In the genomic region with DNA sequence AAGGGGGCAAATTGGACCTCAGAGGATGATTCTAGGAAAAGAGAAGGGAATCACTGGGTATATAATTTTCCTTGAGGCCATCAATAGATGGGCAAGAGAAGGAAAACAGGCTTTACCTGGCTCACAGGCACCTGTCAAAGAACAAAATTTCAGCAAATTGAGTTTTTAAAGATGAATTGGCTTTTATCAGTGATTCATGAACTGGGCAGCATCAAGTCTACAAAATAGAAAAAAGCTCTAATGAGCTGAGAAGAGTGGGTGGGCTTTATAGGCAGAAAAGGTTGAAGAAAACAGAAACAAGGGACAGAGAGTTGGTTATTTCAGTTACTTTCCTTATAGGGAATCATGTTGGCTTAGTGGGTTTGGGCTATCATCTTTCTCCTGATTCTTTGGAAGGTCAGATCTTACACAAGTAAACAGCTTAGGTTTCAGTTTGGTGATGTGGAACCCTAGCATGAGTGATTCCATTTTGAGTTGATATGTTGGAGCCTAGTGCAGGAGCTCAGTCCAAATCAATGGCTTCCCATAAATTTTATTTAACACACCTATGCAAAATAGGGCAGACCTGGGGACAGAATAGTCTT, we compare ENCODE assay signal across 23 cellular contexts.
"Had no signal": no experiment of that assay in that cellular context is flagged by ENCODE, and none has a peak within 500 bp of the region (broad histone marks: within the 10 kb centered on the region; RNA-seq: fewer than 3 reads in every experiment).

No MANE protein-coding gene starts in this region.

- H3K4me3 Mint-ChIP-seq: activated B cell treated with CpG ODN at 0.5 μM for 24 hours; activated CD4-positive, alpha-beta T cell treated with anti-CD3 and anti-CD28 coated beads, Interleukin-2, amount 10 ng/mL, durations not matched to agents 24 days and 14 days; activated CD8-positive, alpha-beta memory T cell treated with anti-CD3 and anti-CD28 coated beads, Interleukin-2, amount 10 ng/mL, durations not matched to agents 7 days and 5 days; activated naive CD4-positive, alpha-beta T cell treated with anti-CD3 and anti-CD28 coated beads, Interleukin-2, amount 50 U/mL, for 24 hours; activated T-cell treated with anti-CD3 and anti-CD28 coated beads, Interleukin-2, amount 50 U/mL, for 24 hours; activated T-helper 1 cell treated with anti-CD3 and anti-CD28 coated beads, Interleukin-12 subunit alpha, Interleukin-12 subunit beta, Interleukin-2, Interleukin-4 antibody, amounts not matched to agents 30 ng/mL and 10 ng/mL and 1 ng/mL, durations not matched to agents 14 hours and 24 hours and 36 hours; brain; central memory CD8-positive, alpha-beta T cell; T-helper 17 cell had no signal

- H3K9me3 ChIP-seq: ascending aorta had no signal

- H3K27me3 Mint-ChIP-seq: activated B cell treated with CpG ODN at 0.5 μM for 24 hours; activated CD4-positive, alpha-beta T cell treated with anti-CD3 and anti-CD28 coated beads, Interleukin-2, amount 10 ng/mL, durations not matched to agents 24 days and 14 days; activated CD8-positive, alpha-beta memory T cell treated with anti-CD3 and anti-CD28 coated beads, Interleukin-2, amount 10 ng/mL, durations not matched to agents 7 days and 5 days; activated naive CD4-positive, alpha-beta T cell treated with anti-CD3 and anti-CD28 coated beads, Interleukin-2, amount 50 U/mL, for 24 hours; central memory CD8-positive, alpha-beta T cell; T-helper 17 cell had no signal

- ATAC-seq: activated CD8-positive, alpha-beta memory T cell treated with anti-CD3 and anti-CD28 coated beads, Interleukin-2, amount 10 ng/mL, durations not matched to agents 7 days and 5 days; T-helper 17 cell had no signal

- H3K4me3 ChIP-seq: ascending aorta had no signal

- H3K36me3 Mint-ChIP-seq: activated CD8-positive, alpha-beta memory T cell treated with anti-CD3 and anti-CD28 coated beads, Interleukin-2, amount 10 ng/mL, durations not matched to agents 7 days and 5 days; activated naive CD4-positive, alpha-beta T cell treated with anti-CD3 and anti-CD28 coated beads, Interleukin-2, amount 50 U/mL, for 24 hours; brain had no signal

- H3K36me3 ChIP-seq: ascending aorta had no signal

- H3K27ac ChIP-seq: ascending aorta had no signal

- H3K27ac Mint-ChIP-seq: activated B cell treated with CpG ODN at 0.5 μM for 24 hours; activated CD4-positive, alpha-beta T cell treated with anti-CD3 and anti-CD28 coated beads, Interleukin-2, amount 10 ng/mL, durations not matched to agents 24 days and 14 days; activated CD8-positive, alpha-beta memory T cell treated with anti-CD3 and anti-CD28 coated beads, Interleukin-2, amount 10 ng/mL, durations not matched to agents 7 days and 5 days; activated naive CD4-positive, alpha-beta T cell treated with anti-CD3 and anti-CD28 coated beads, Interleukin-2, amount 50 U/mL, for 24 hours; activated T-cell treated with anti-CD3 and anti-CD28 coated beads, Interleukin-2, amount 50 U/mL, for 24 hours; activated T-helper 1 cell treated with anti-CD3 and anti-CD28 coated beads, Interleukin-12 subunit alpha, Interleukin-12 subunit beta, Interleukin-2, Interleukin-4 antibody, amounts not matched to agents 30 ng/mL and 10 ng/mL and 1 ng/mL, durations not matched to agents 14 hours and 24 hours and 36 hours; brain; T-helper 17 cell had no signal

- H3K4me1 Mint-ChIP-seq: activated B cell treated with CpG ODN at 0.5 μM for 24 hours; activated CD4-positive, alpha-beta T cell treated with anti-CD3 and anti-CD28 coated beads, Interleukin-2, amount 10 ng/mL, durations not matched to agents 24 days and 14 days; activated CD8-positive, alpha-beta memory T cell treated with anti-CD3 and anti-CD28 coated beads, Interleukin-2, amount 10 ng/mL, durations not matched to agents 7 days and 5 days; activated naive CD4-positive, alpha-beta T cell treated with anti-CD3 and anti-CD28 coated beads, Interleukin-2, amount 50 U/mL, for 24 hours; central memory CD8-positive, alpha-beta T cell; T-helper 17 cell had no signal

- H3K9me3 Mint-ChIP-seq: activated B cell treated with CpG ODN at 0.5 μM for 24 hours; activated CD4-positive, alpha-beta T cell treated with anti-CD3 and anti-CD28 coated beads, Interleukin-2, amount 10 ng/mL, durations not matched to agents 24 days and 14 days; activated naive CD4-positive, alpha-beta T cell treated with anti-CD3 and anti-CD28 coated beads, Interleukin-2, amount 50 U/mL, for 24 hours; activated T-cell treated with anti-CD3 and anti-CD28 coated beads, Interleukin-2, amount 50 U/mL, for 24 hours; activated T-helper 1 cell treated with anti-CD3 and anti-CD28 coated beads, Interleukin-12 subunit alpha, Interleukin-12 subunit beta, Interleukin-2, Interleukin-4 antibody, amounts not matched to agents 30 ng/mL and 10 ng/mL and 1 ng/mL, durations not matched to agents 14 hours and 24 hours and 36 hours; central memory CD8-positive, alpha-beta T cell had no signal

- H3K4me1 ChIP-seq: ascending aorta had no signal

- H3K27me3 ChIP-seq: ascending aorta had no signal

- DNase-seq: activated B cell treated with CpG ODN at 0.5 μM for 24 hours; activated CD4-positive, alpha-beta T cell treated with anti-CD3 and anti-CD28 coated beads for 1 hour; activated CD4-positive, alpha-beta T cell treated with anti-CD3 and anti-CD28 coated beads, Interleukin-2, amount 10 ng/mL, durations not matched to agents 24 days and 14 days; activated CD4-positive, alpha-beta T cell treated with anti-CD3 and anti-CD28 coated beads, Interleukin-2, amount 50 U/mL, for 48 hours; activated CD8-positive, alpha-beta memory T cell treated with anti-CD3 and anti-CD28 coated beads, Interleukin-2, amount 10 ng/mL, durations not matched to agents 7 days and 5 days; activated effector memory CD4-positive, alpha-beta T cell treated with Interleukin-2 at 50 U/mL for 16 hours; activated naive CD4-positive, alpha-beta T cell; activated T-cell treated with anti-CD3 and anti-CD28 coated beads, Interleukin-2, amount 50 U/mL, for 24 hours; amniotic stem cell; NCI-H1092; NCI-H1694; NCI-H2107; NCI-H2171 treated with DMSO at 0.1 percent for 48 hours; NK-92 treated with Interleukin-12 subunit alpha and Interleukin-12 subunit beta, amount 100 ng/mL, for 24 hours; SIG-M5; T-helper 17 cell; T-helper 9 cell had no signal

- FAIRE-seq: RCC 7860 had no signal
